25 cellular contexts compared by ENCODE assay signal in the genomic region with DNA sequence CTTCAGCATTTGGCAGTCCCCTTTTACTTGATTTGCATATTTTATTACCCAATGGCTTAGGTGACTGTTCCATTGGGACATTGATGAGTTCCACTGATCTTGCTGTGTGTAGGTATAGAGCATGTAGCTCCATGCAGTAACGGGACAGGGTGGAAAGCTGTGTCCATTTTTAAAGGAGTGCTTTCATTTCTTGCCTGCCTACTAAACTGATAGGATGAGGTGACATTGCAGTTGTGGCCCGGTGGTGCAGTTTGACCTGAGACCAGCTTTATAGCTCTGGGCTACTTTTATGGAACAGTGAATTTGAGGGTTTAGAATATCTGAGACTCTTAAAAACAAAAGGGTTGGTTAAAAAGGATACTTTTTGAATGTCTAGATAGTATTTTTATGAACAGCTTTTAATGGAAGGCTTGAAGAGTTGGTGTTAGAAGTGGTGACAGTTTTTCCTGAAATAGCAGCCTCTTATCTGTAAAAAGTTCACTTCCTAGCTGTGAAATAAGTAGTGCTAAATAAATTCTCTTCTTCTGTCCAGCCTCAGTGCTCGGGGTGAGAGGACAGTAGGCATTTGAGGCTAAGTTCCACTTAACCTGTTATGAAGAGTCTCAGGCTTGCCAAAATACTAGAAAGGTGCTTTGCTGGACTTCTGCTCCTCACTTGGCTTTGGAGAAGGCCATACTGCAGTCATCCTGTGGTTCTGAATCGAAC.
"Had no signal": no experiment of that assay in that cellular context is flagged by ENCODE, and none has a peak within 500 bp of the region (broad histone marks: within the 10 kb centered on the region; RNA-seq: fewer than 3 reads in every experiment).

No MANE protein-coding gene starts in this region.

- H3K27me3 Mint-ChIP-seq: activated CD8-positive, alpha-beta T cell treated with anti-CD3 and anti-CD28 coated beads for 36 hours; activated naive CD4-positive, alpha-beta T cell treated with anti-CD3 and anti-CD28 coated beads, Interleukin-2, amount 10 ng/mL, durations not matched to agents 7 days and 5 days; activated naive CD8-positive, alpha-beta T cell treated with anti-CD3 and anti-CD28 coated beads, Interleukin-2, amount 10 ng/mL, durations not matched to agents 7 days and 5 days; activated T-cell treated with anti-CD3 and anti-CD28 coated beads, Interleukin-2, amount 50 U/mL, for 24 hours; activated T-helper 17 cell treated with anti-CD3 and anti-CD28 coated beads, Interleukin-2, amount 50 U/mL, for 72 hours had no signal

- H3K9me3 ChIP-seq: adrenal gland, SJSA1 had no signal

- DNase-seq: activated CD4-positive, alpha-beta T cell treated with anti-CD3 and anti-CD28 coated beads for 4 hours; activated CD8-positive, alpha-beta T cell treated with anti-CD3 and anti-CD28 coated beads for 36 hours; activated gamma-delta T cell; activated naive CD4-positive, alpha-beta T cell treated with anti-CD3 and anti-CD28 coated beads, Interleukin-2, amount 10 ng/mL, durations not matched to agents 7 days and 5 days; activated naive CD8-positive, alpha-beta T cell treated with anti-CD3 and anti-CD28 coated beads, Interleukin-2, amount 10 ng/mL, durations not matched to agents 7 days and 5 days; activated T-cell treated with anti-CD3 and anti-CD28 coated beads, Interleukin-2, amount 50 U/mL, for 24 hours; adrenal gland; anterior cingulate cortex; central memory CD4-positive, alpha-beta T cell; NCI-H1092; NCI-H1417; NCI-H1930; NCI-H2171; NCI-H2227 treated with DMSO at 0.1 percent for 48 hours; NCI-H82; OCI-M1; RPMI8226; SHP77; SW 1271 had no signal

- H3K9me3 Mint-ChIP-seq: activated CD8-positive, alpha-beta T cell treated with anti-CD3 and anti-CD28 coated beads for 36 hours; activated naive CD4-positive, alpha-beta T cell treated with anti-CD3 and anti-CD28 coated beads, Interleukin-2, amount 10 ng/mL, durations not matched to agents 7 days and 5 days; activated naive CD8-positive, alpha-beta T cell treated with anti-CD3 and anti-CD28 coated beads, Interleukin-2, amount 10 ng/mL, durations not matched to agents 7 days and 5 days; activated T-cell treated with anti-CD3 and anti-CD28 coated beads, Interleukin-2, amount 50 U/mL, for 24 hours; activated T-helper 17 cell treated with anti-CD3 and anti-CD28 coated beads, Interleukin-2, amount 50 U/mL, for 72 hours had no signal

- H3K4me1 Mint-ChIP-seq: activated naive CD4-positive, alpha-beta T cell treated with anti-CD3 and anti-CD28 coated beads, Interleukin-2, amount 10 ng/mL, durations not matched to agents 7 days and 5 days had no signal

- H3K27ac ChIP-seq: adrenal gland, KMS-11, SJSA1 had no signal

- H3K4me1 ChIP-seq: adrenal gland, SJSA1 had no signal

- H3K4me3 ChIP-seq: adrenal gland, SJSA1 had no signal

- ATAC-seq: activated CD4-positive, CD25-positive, alpha-beta regulatory T cell treated with anti-CD3 and anti-CD28 coated beads, Interleukin-2, amount 50 U/mL, for 24 hours; activated CD8-positive, alpha-beta T cell treated with anti-CD3 and anti-CD28 coated beads for 36 hours; activated T-helper 17 cell treated with anti-CD3 and anti-CD28 coated beads, Interleukin-2, amount 50 U/mL, for 72 hours; Panc1; SK-N-SH treated with all-trans-retinoic acid at 6 μM for 48 hours had no signal

- H3K27me3 ChIP-seq: adrenal gland, SJSA1 had no signal

- H3K27ac Mint-ChIP-seq: activated CD8-positive, alpha-beta T cell treated with anti-CD3 and anti-CD28 coated beads for 36 hours; activated naive CD4-positive, alpha-beta T cell treated with anti-CD3 and anti-CD28 coated beads, Interleukin-2, amount 10 ng/mL, durations not matched to agents 7 days and 5 days; activated naive CD8-positive, alpha-beta T cell treated with anti-CD3 and anti-CD28 coated beads, Interleukin-2, amount 10 ng/mL, durations not matched to agents 7 days and 5 days; activated T-cell treated with anti-CD3 and anti-CD28 coated beads, Interleukin-2, amount 50 U/mL, for 24 hours; activated T-helper 17 cell treated with anti-CD3 and anti-CD28 coated beads, Interleukin-2, amount 50 U/mL, for 72 hours had no signal

- H3K4me3 Mint-ChIP-seq: activated CD8-positive, alpha-beta T cell treated with anti-CD3 and anti-CD28 coated beads for 36 hours; activated naive CD4-positive, alpha-beta T cell treated with anti-CD3 and anti-CD28 coated beads, Interleukin-2, amount 10 ng/mL, durations not matched to agents 7 days and 5 days; activated naive CD8-positive, alpha-beta T cell treated with anti-CD3 and anti-CD28 coated beads, Interleukin-2, amount 10 ng/mL, durations not matched to agents 7 days and 5 days; activated T-cell treated with anti-CD3 and anti-CD28 coated beads, Interleukin-2, amount 50 U/mL, for 24 hours; activated T-helper 17 cell treated with anti-CD3 and anti-CD28 coated beads, Interleukin-2, amount 50 U/mL, for 72 hours had no signal
